8 cellular contexts compared by ENCODE assay signal in the genomic region with DNA sequence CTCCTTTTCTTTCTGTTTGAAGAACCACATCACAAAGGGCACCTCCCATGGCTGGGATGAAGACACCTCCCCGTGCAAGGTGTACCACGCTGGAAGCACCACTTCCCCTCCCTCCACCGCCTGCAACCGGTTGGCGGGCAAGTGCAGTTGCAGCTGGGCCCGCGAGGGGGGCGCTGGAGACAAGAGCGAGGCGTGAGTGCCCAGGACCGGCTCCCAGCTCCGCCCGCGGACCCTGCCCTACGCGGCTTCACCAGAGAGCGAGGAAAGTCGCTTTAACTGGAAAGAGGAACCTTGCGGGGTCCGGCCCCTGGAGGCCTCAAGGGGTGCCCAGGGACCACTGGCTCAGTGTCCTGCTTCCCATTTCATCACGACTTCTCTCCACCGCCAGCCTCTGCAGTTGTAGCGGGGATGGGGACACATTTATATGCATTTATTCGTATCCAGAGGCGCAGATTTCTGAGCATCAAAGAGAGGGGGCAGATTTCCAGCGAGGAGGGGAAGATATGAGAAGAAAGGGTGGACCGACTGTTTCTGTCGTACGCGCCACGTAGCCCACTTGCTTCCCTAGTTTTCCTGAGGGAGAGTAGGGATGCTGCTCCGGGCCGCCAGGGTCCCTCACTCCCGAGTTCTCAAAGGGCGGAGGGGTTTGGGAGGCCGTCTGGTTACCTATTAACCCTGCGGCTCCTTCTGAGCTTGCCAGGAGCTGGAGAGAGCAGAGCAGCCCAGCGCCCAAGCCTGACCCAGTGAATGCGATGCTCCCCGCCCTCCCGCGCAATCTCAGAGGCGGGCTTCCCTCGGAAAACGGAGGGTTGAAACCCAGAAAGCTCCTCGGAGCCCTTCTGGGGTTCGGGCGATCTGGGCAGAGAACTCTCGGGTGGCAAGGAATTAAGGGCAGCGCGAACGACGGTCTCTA. TPM values are rescaled to one million over a fixed set of nuclear protein-coding genes. Genes with fewer than 3 reads are reported as not detected.
A peak's percentile ranks its signal among the peaks of the same experiment; 100 is the strongest.
DNase-seq lines count a peak whose midpoint lies in the region; ATAC-seq and TF ChIP-seq lines count a peak whose summit lies in the region.

No MANE protein-coding gene starts in this region.

- ATAC-seq in GM19043 (IDR thresholded peaks at IDR 0.05; ENCODE audit: low read depth, unreplicated experiment) (peak; percentile 46), HG03196 (IDR thresholded peaks at IDR 0.05; ENCODE audit: unreplicated experiment) (peak; percentile 47)
- ATAC-seq in activated T-helper 17 cell treated with anti-CD3 and anti-CD28 coated beads, Interleukin-2, amount 50 U/mL, for 72 hours (replicated peaks), result peak; percentile 65
- ATAC-seq in naive thymus-derived CD8-positive, alpha-beta T cell, result peak; percentile 64 to 75

- H3K36me3 ChIP-seq in OCI-LY3 (replicated peaks; ENCODE audit: low read depth, low read length), result no peaks in the 10 kb centered on the region
- H3K36me3 ChIP-seq in fibroblast of lung (ENCODE audit: control insufficient read depth, insufficient read depth, low read length), result no peaks in the 10 kb centered on the region

- peaks cover 37% of the 10 kb centered on the region for H3K27me3 Mint-ChIP-seq in activated T-helper 17 cell treated with anti-CD3 and anti-CD28 coated beads, Interleukin-2, amount 50 U/mL, for 72 hours
- peaks cover 24 to 59% (median 31%) of the 10 kb centered on the region in 5 donors for H3K27me3 Mint-ChIP-seq in naive thymus-derived CD8-positive, alpha-beta T cell

- TF ChIP-seq CTCF in OCI-LY3 (IDR thresholded peaks at IDR 0.05; ENCODE audit: low read depth, low read length) (peak; percentile 55), fibroblast of lung (conservative IDR thresholded peaks at IDR 0.05 in 1 of 2, IDR thresholded peaks at IDR 0.05 in 1 of 2; ENCODE audit: low read depth in 1 of 2, low read length in 2 of 2) (peak; percentile 62 to 67)

- H3K27ac Mint-ChIP-seq in activated T-helper 17 cell treated with anti-CD3 and anti-CD28 coated beads, Interleukin-2, amount 50 U/mL, for 72 hours, result no peak overlapping the region
- H3K27ac Mint-ChIP-seq in naive thymus-derived CD8-positive, alpha-beta T cell, result peak overlapping the region in 3 of 10 donors; percentile 53 to 78 (median 73)

- H3K4me2 ChIP-seq in OCI-LY3 (ENCODE audit: low read length), result peak overlapping the region; percentile 62
- H3K4me2 ChIP-seq in fibroblast of lung (ENCODE audit: extremely low read depth, insufficient read depth, low read length), result peak overlapping the region; percentile 84

- H3K79me2 ChIP-seq in OCI-LY3 (ENCODE audit: low read length), result no peaks in the 10 kb centered on the region
- no peaks in the 10 kb centered on the region for H3K79me2 ChIP-seq in fibroblast of lung (ENCODE audit: control insufficient read depth, insufficient read depth, low read length)

- H3K27ac ChIP-seq in OCI-LY3 (ENCODE audit: low read length), result no peak overlapping the region
- H3K27ac ChIP-seq in fibroblast of lung (ENCODE audit: insufficient read depth, low read length), result peak overlapping the region; percentile 2

- H4K20me1 ChIP-seq in OCI-LY3 (ENCODE audit: insufficient read depth, low read length), result peaks cover 3% of the 10 kb centered on the region; the same call in 1 of the 2 replicates
- no peaks in the 10 kb centered on the region for H4K20me1 ChIP-seq in fibroblast of lung (ENCODE audit: control insufficient read depth, extremely low read depth, insufficient read depth, low read length)

- no peaks in the 10 kb centered on the region for H3K36me3 Mint-ChIP-seq in activated T-helper 17 cell treated with anti-CD3 and anti-CD28 coated beads, Interleukin-2, amount 50 U/mL, for 72 hours (ENCODE audit: low read depth)
- peaks cover 0 to 2% (median 0%) of the 10 kb centered on the region in 3 donors for H3K36me3 Mint-ChIP-seq in naive thymus-derived CD8-positive, alpha-beta T cell

- H3K9me3 ChIP-seq in OCI-LY3 (ENCODE audit: insufficient read depth, low read length), result no peaks in the 10 kb centered on the region
- H3K9me3 ChIP-seq in fibroblast of lung (ENCODE audit: control insufficient read depth, insufficient read depth, low read depth, low read length), result no peaks in the 10 kb centered on the region

- H3K27me3 ChIP-seq in OCI-LY3 (ENCODE audit: low read depth, low read length) (peaks cover 17% of the 10 kb centered on the region; the same call in 1 of the 2 replicates), fibroblast of lung (ENCODE audit: control insufficient read depth, insufficient read depth, low read length) (peaks cover 6% of the 10 kb centered on the region)

- peak overlapping the region; percentile 63 for H3K4me3 ChIP-seq in OCI-LY3 (ENCODE audit: low read length)
- H3K4me3 ChIP-seq in fibroblast of lung (replicated peaks in 1 of 4; ENCODE audit: control extremely low read depth in 1 of 4, insufficient read depth in 1 of 4, low read depth in 3 of 4, low read length in 4 of 4), result peak overlapping the region; percentile 49 to 56 (median 51)

- H3K4me1 Mint-ChIP-seq in activated T-helper 17 cell treated with anti-CD3 and anti-CD28 coated beads, Interleukin-2, amount 50 U/mL, for 72 hours, result peaks cover 5% of the 10 kb centered on the region
- H3K4me1 Mint-ChIP-seq in naive thymus-derived CD8-positive, alpha-beta T cell, result peaks cover 13 to 42% (median 39%) of the 10 kb centered on the region in 4 donors

- no peaks in the 10 kb centered on the region for H3K9me3 Mint-ChIP-seq in activated T-helper 17 cell treated with anti-CD3 and anti-CD28 coated beads, Interleukin-2, amount 50 U/mL, for 72 hours
- no peaks in the 10 kb centered on the region for H3K9me3 Mint-ChIP-seq in naive thymus-derived CD8-positive, alpha-beta T cell

- peaks cover 8% of the 10 kb centered on the region for H3K4me1 ChIP-seq in OCI-LY3 (ENCODE audit: low read length)
- peaks cover 20% of the 10 kb centered on the region for H3K4me1 ChIP-seq in fibroblast of lung (ENCODE audit: control insufficient read depth, extremely low read depth, insufficient read depth, low read length)

- DNase-seq in C1 segment of cervical spinal cord (lab: John Stamatoyannopoulos, UW) (peak in 12 of 14 donors; percentile 6 to 60 (median 32)), fibroblast of lung (ENCODE audit: low read depth in 2 of 2) (peak; percentile 55 to 61), superior temporal gyrus (ENCODE audit: extremely low spot score) (peak; percentile 69)
- DNase-seq in naive thymus-derived CD8-positive, alpha-beta T cell, result peak; percentile 39 to 79 (median 65)

- no peak overlapping the region for H3K9ac ChIP-seq in OCI-LY3 (ENCODE audit: low read length)
- H3K9ac ChIP-seq in fibroblast of lung (ENCODE audit: insufficient read depth, low read length), result peak overlapping the region; percentile 16

- peak overlapping the region; percentile 66 for H3K4me3 Mint-ChIP-seq in activated T-helper 17 cell treated with anti-CD3 and anti-CD28 coated beads, Interleukin-2, amount 50 U/mL, for 72 hours
- H3K4me3 Mint-ChIP-seq in naive thymus-derived CD8-positive, alpha-beta T cell, result peak overlapping the region; percentile 63 to 88 (median 76)

- H2AFZ ChIP-seq in OCI-LY3 (ENCODE audit: low read depth, low read length) (peak overlapping the region; percentile 35; the same call in 1 of the 2 replicates), fibroblast of lung (ENCODE audit: low read length) (peak overlapping the region; percentile 76)

- POLR2A ChIA-PET in naive thymus-derived CD8-positive, alpha-beta T cell (lab: Charles Lee), result interaction anchor here (0.6 to 4.2 kb wide), 5 partner anchors 10 to 162 kb away, joined by 4 to 21 read pairs (median 10); a partner anchor contains a TSS

RNA-seq across cellular contexts. Expression of a gene that starts 3.5 kb away (rescaled TPM):
- under 1 TPM; 0.50 to 0.84 TPM for total RNA-seq in activated T-helper 17 cell treated with anti-CD3 and anti-CD28 coated beads, Interleukin-2, amount 50 U/mL, for 72 hours
- total RNA-seq in fibroblast of lung, result under 0.01 and 0.26 TPM in 2 replicates
- polyA plus RNA-seq in fibroblast of lung, result 0.10 and 2.7 TPM in 2 replicates
- polyA plus RNA-seq in fibroblast of lung (2012), result 0.16 and 2.4 TPM in 2 replicates
- 2.6 TPM in 1 of 2 replicates, not detected in the other for polyA minus RNA-seq in fibroblast of lung (ENCODE audit: low replicate concordance)
- total RNA-seq in naive thymus-derived CD8-positive, alpha-beta T cell, result 1 to 10 TPM; 2.8 to 3.0 TPM
- 1 to 10 TPM; 1.9 to 2.6 (median 2.5) TPM for polyA plus RNA-seq in naive thymus-derived CD8-positive, alpha-beta T cell

RNA-seq across cellular contexts. Expression of a gene that starts 6.6 kb away (rescaled TPM):
- not detected for total RNA-seq in activated T-helper 17 cell treated with anti-CD3 and anti-CD28 coated beads, Interleukin-2, amount 50 U/mL, for 72 hours
- not detected in 2 replicates for total RNA-seq in fibroblast of lung
- 0.06 TPM in 1 of 2 replicates, not detected in the other for polyA plus RNA-seq in fibroblast of lung
- polyA plus RNA-seq in fibroblast of lung (2012), result 0.09 and 0.15 TPM in 2 replicates
- polyA minus RNA-seq in fibroblast of lung (ENCODE audit: low replicate concordance), result not detected in 2 replicates
- 1 to 10 TPM; 1.8 to 2.0 TPM for total RNA-seq in naive thymus-derived CD8-positive, alpha-beta T cell
- under 1 TPM; 0.28 to 0.44 (median 0.34) TPM for polyA plus RNA-seq in naive thymus-derived CD8-positive, alpha-beta T cell

RNA-seq across cellular contexts. Expression of a gene that starts 18.9 kb away (rescaled TPM):
- 1 to 10 TPM; 7.3 to 8.0 TPM for total RNA-seq in activated T-helper 17 cell treated with anti-CD3 and anti-CD28 coated beads, Interleukin-2, amount 50 U/mL, for 72 hours
- 0.17 TPM in 1 of 2 replicates, not detected in the other for total RNA-seq in fibroblast of lung
- polyA plus RNA-seq in fibroblast of lung, result 4.9 and 10.8 TPM in 2 replicates
- 10.9 and 21.1 TPM in 2 replicates for polyA plus RNA-seq in fibroblast of lung (2012)
- polyA minus RNA-seq in fibroblast of lung (ENCODE audit: low replicate concordance), result 16.6 and 16.8 TPM in 2 replicates
- total RNA-seq in naive thymus-derived CD8-positive, alpha-beta T cell, result under 1 TPM; 0.68 to 0.69 TPM
- polyA plus RNA-seq in naive thymus-derived CD8-positive, alpha-beta T cell, result under 1 TPM in 2 of 3 donors, not detected in 1; 0.14 to 0.20 TPM

RNA-seq across cellular contexts. Expression of a gene that starts 41.6 kb away (rescaled TPM):
- 10 to 100 TPM in 1 of 2 donors, 1 to 10 TPM in 1; 6.9 to 10.6 TPM for total RNA-seq in activated T-helper 17 cell treated with anti-CD3 and anti-CD28 coated beads, Interleukin-2, amount 50 U/mL, for 72 hours
- total RNA-seq in fibroblast of lung, result 6.2 and 6.3 TPM in 2 replicates
- 5.6 and 6.6 TPM in 2 replicates for polyA plus RNA-seq in fibroblast of lung
- polyA plus RNA-seq in fibroblast of lung (2012), result 3.9 and 4.2 TPM in 2 replicates
- polyA minus RNA-seq in fibroblast of lung (ENCODE audit: low replicate concordance), result 1.1 and 1.6 TPM in 2 replicates
- 10 to 100 TPM; 23.0 to 25.5 TPM for total RNA-seq in naive thymus-derived CD8-positive, alpha-beta T cell
- polyA plus RNA-seq in naive thymus-derived CD8-positive, alpha-beta T cell, result 1 to 10 TPM; 3.5 to 4.2 (median 4.0) TPM
